ENCODE assay signal across 29 cellular contexts in the genomic region with DNA sequence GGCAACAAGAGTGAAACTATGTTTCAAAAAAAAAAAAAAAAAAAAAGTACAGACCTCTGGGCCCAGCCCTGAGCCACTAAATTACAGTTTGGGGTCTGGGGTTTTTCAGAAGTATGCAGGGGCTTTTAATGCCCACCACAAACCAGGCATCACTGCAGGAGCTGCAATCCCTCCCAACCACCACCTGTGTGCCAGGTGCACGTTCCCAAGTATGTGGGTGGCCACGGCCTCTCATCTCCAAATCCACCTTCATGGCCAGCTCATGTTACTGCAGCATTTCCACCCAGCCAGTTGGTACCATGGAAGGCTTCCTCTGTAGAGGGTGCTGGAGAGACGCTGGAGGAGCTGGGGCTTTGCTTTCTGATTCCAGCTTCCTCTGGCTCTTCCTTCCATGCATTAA. TPM values are rescaled to one million over a fixed set of nuclear protein-coding genes. Genes with fewer than 3 reads are reported as not detected.
"Had no signal": no experiment of that assay in that cellular context is flagged by ENCODE, and none has a peak within 500 bp of the region (broad histone marks: within the 10 kb centered on the region; RNA-seq: fewer than 3 reads in every experiment).

No MANE protein-coding gene starts in this region.

- H3K27ac Mint-ChIP-seq: activated B cell treated with CpG ODN at 0.5 μM for 24 hours; activated CD4-positive, alpha-beta T cell treated with anti-CD3 and anti-CD28 coated beads for 36 hours; activated naive CD8-positive, alpha-beta T cell; activated T-cell treated with anti-CD3 and anti-CD28 coated beads, Interleukin-2, amount 50 U/mL, for 24 hours; activated T-helper 17 cell treated with anti-CD3 and anti-CD28 coated beads, Interleukin-2, amount 50 U/mL, for 72 hours; dendritic cell treated with granulocyte-macrophage colony-stimulating factor and Interleukin-4, amounts not matched to agents 40 ng/mL and 50 ng/mL, for 4 days; immature natural killer cell; natural killer cell treated with Interleukin-12 subunit alpha and Interleukin-12 subunit beta and Interleukin-15 and Interleukin-18, amount 100 ng/mL, for 72 hours; type B pancreatic cell had no signal

- H3K4me1 Mint-ChIP-seq: activated B cell treated with CpG ODN at 0.5 μM for 24 hours; activated CD4-positive, alpha-beta T cell treated with anti-CD3 and anti-CD28 coated beads for 36 hours; activated T-helper 17 cell treated with anti-CD3 and anti-CD28 coated beads, Interleukin-2, amount 50 U/mL, for 72 hours; immature natural killer cell had no signal

- H3K4me3 Mint-ChIP-seq: activated B cell treated with CpG ODN at 0.5 μM for 24 hours; activated CD4-positive, alpha-beta T cell treated with anti-CD3 and anti-CD28 coated beads for 36 hours; activated naive CD8-positive, alpha-beta T cell; activated T-cell treated with anti-CD3 and anti-CD28 coated beads, Interleukin-2, amount 50 U/mL, for 24 hours; activated T-helper 17 cell treated with anti-CD3 and anti-CD28 coated beads, Interleukin-2, amount 50 U/mL, for 72 hours; dendritic cell treated with granulocyte-macrophage colony-stimulating factor and Interleukin-4, amounts not matched to agents 40 ng/mL and 50 ng/mL, for 4 days; immature natural killer cell; natural killer cell treated with Interleukin-12 subunit alpha and Interleukin-12 subunit beta and Interleukin-15 and Interleukin-18, amount 100 ng/mL, for 72 hours; type B pancreatic cell had no signal

- H3K27me3 ChIP-seq: adrenal gland, ascending aorta, brain microvascular endothelial cell, ovary, spleen had no signal

- H3K27ac ChIP-seq: adrenal gland, ascending aorta, brain microvascular endothelial cell, left ventricle myocardium inferior, ovary, prostate gland, spleen, thoracic aorta had no signal

- H3K27me3 Mint-ChIP-seq: activated B cell treated with CpG ODN at 0.5 μM for 24 hours; activated CD4-positive, alpha-beta T cell treated with anti-CD3 and anti-CD28 coated beads for 36 hours; activated naive CD8-positive, alpha-beta T cell; activated T-cell treated with anti-CD3 and anti-CD28 coated beads, Interleukin-2, amount 50 U/mL, for 24 hours; activated T-helper 17 cell treated with anti-CD3 and anti-CD28 coated beads, Interleukin-2, amount 50 U/mL, for 72 hours; dendritic cell treated with granulocyte-macrophage colony-stimulating factor and Interleukin-4, amounts not matched to agents 40 ng/mL and 50 ng/mL, for 4 days; natural killer cell treated with Interleukin-12 subunit alpha and Interleukin-12 subunit beta and Interleukin-15 and Interleukin-18, amount 100 ng/mL, for 72 hours; type B pancreatic cell had no signal

- H3K4me3 ChIP-seq: adrenal gland, ascending aorta, left ventricle myocardium inferior, ovary, prostate gland, spleen, thoracic aorta had no signal

- H3K9me3 ChIP-seq: adrenal gland, ascending aorta, left ventricle myocardium inferior, ovary, prostate gland, thoracic aorta had no signal

- DNase-seq: activated B cell treated with CpG ODN at 0.5 μM for 24 hours; activated CD4-positive, alpha-beta T cell treated with anti-CD3 and anti-CD28 coated beads for 36 hours; activated CD4-positive, alpha-beta T cell treated with anti-CD3 and anti-CD28 coated beads, Interleukin-2, amount 50 U/mL, for 4 hours; activated CD8-positive, alpha-beta memory T cell treated with anti-CD3 and anti-CD28 coated beads for 24 hours; activated CD8-positive, alpha-beta memory T cell treated with anti-CD3 and anti-CD28 coated beads, Interleukin-2, amount 50 U/mL, for 4 hours; activated T-cell treated with anti-CD3 and anti-CD28 coated beads, Interleukin-2, amount 50 U/mL, for 24 hours; adrenal gland; brain microvascular endothelial cell; caudate nucleus; effector CD4-positive, alpha-beta T cell; erythroblast; foreskin fibroblast; immature natural killer cell; left ventricle myocardium inferior; mammary epithelial cell; midbrain; ovary; spleen; stimulated activated CD4-positive, alpha-beta T cell treated with anti-CD3 and anti-CD28 coated beads, Interleukin-4, amount 100 ng/mL, for 1 hour; stimulated activated naive CD4-positive, alpha-beta T cell; T-helper 9 cell had no signal

- H3K9me3 Mint-ChIP-seq: activated T-helper 17 cell treated with anti-CD3 and anti-CD28 coated beads, Interleukin-2, amount 50 U/mL, for 72 hours; dendritic cell treated with granulocyte-macrophage colony-stimulating factor and Interleukin-4, amounts not matched to agents 40 ng/mL and 50 ng/mL, for 4 days; natural killer cell treated with Interleukin-12 subunit alpha and Interleukin-12 subunit beta and Interleukin-15 and Interleukin-18, amount 100 ng/mL, for 72 hours; type B pancreatic cell had no signal

- H3K36me3 ChIP-seq: ovary had no signal

- ATAC-seq: activated CD4-positive, alpha-beta T cell treated with anti-CD3 and anti-CD28 coated beads for 36 hours; activated T-helper 17 cell treated with anti-CD3 and anti-CD28 coated beads, Interleukin-2, amount 50 U/mL, for 72 hours; natural killer cell treated with Interleukin-12 subunit alpha and Interleukin-12 subunit beta and Interleukin-15 and Interleukin-18, amount 100 ng/mL, for 72 hours had no signal

- H3K4me1 ChIP-seq: adrenal gland, ascending aorta, left ventricle myocardium inferior, prostate gland, spleen had no signal

RNA-seq across cellular contexts. Expression of a gene that starts 26.8 kb away (rescaled TPM):
- total RNA-seq: ascending aorta had no signal
